8 cellular contexts compared by ENCODE assay signal in genomic region chr17:77145209-77145608, GRCh38. TPM values are rescaled to one million over a fixed set of nuclear protein-coding genes. Genes with fewer than 3 reads are reported as not detected.
DNase-seq lines count a peak whose midpoint lies in the region; ATAC-seq, FAIRE-seq and TF ChIP-seq lines count a peak whose summit lies in the region.

No MANE protein-coding gene starts in this region.

- TF ChIP-seq POLR2A in adrenal gland (IDR thresholded peaks at IDR 0.05): no peak
- no peak for TF ChIP-seq POLR2A in tibial nerve (IDR thresholded peaks at IDR 0.05)

- H3K27me3 ChIP-seq in adrenal gland (no peaks in the 10 kb centered on the region), mesenchymal stem cell (ENCODE audit: control insufficient read depth in 1 of 2, insufficient read depth in 1 of 2, low read length in 2 of 2) (no peaks in the 10 kb centered on the region), tibial nerve (no peaks in the 10 kb centered on the region)

- H3K9ac ChIP-seq in mesenchymal stem cell (ENCODE audit: low read length): peak overlapping the region; percentile 34

- 69 to 91% (median 77%) methylated on average over 3 of the region's 3 CpGs for WGBS in adrenal gland, 4 donors
- 87% methylated on average over 2 of the region's 3 CpGs for WGBS in mesenchymal stem cell
- WGBS in tibial nerve, 2 donors: 80 to 87% methylated on average over 3 of the region's 3 CpGs

- H3K14ac ChIP-seq in mesenchymal stem cell (ENCODE audit: low read length in 2 of 2): no peak overlapping the region

- no peak overlapping the region for H2BK12ac ChIP-seq in mesenchymal stem cell (ENCODE audit: low read length in 2 of 2)

- H2BK5ac ChIP-seq in mesenchymal stem cell (ENCODE audit: low read depth, low read length, poor library complexity, severe bottlenecking): no peak overlapping the region

- H3K23ac ChIP-seq in mesenchymal stem cell (ENCODE audit: low read length in 2 of 2): no peak overlapping the region

- H4K8ac ChIP-seq in mesenchymal stem cell (ENCODE audit: low read length): no peak overlapping the region

- no peak overlapping the region for H3K4me2 ChIP-seq in mesenchymal stem cell (ENCODE audit: low read length, poor library complexity, severe bottlenecking)

- peak overlapping the region; percentile 6 to 99 (median 94) for H3K27ac ChIP-seq in adrenal gland
- H3K27ac ChIP-seq in mesenchymal stem cell (ENCODE audit: low read length, poor library complexity, severe bottlenecking): peak overlapping the region; percentile 91
- peak overlapping the region; percentile 56 to 95 (median 82) for H3K27ac ChIP-seq in tibial nerve

- peaks cover 8 to 27% of the 10 kb centered on the region in 2 donors for H3K36me3 Mint-ChIP-seq in activated naive CD4-positive, alpha-beta T cell treated with anti-CD3 and anti-CD28 coated beads, Interleukin-2, amount 50 U/mL, for 72 hours

- DNase-seq in activated naive CD4-positive, alpha-beta T cell treated with anti-CD3 and anti-CD28 coated beads, Interleukin-2, amount 50 U/mL, for 72 hours (ENCODE audit: low spot score in 2 of 2): no peak
- no peak for DNase-seq in activated naive CD4-positive, alpha-beta T cell treated with Interleukin-2 at 50 U/mL for 16 hours
- DNase-seq in adrenal gland: no peak
- DNase-seq in mesenchymal stem cell: no peak
- no peak for DNase-seq in tibial nerve (ENCODE audit: low spot score in 2 of 2)
- DNase-seq in G401 (ENCODE audit: low spot score): no peak
- no peak for DNase-seq in urothelium cell line (ENCODE audit: low spot score)
- DNase-seq in NAMALWA (ENCODE audit: low spot score): no peak

- no peak overlapping the region for H2BK120ac ChIP-seq in mesenchymal stem cell (ENCODE audit: low read depth, low read length)

- H3K9me3 ChIP-seq in adrenal gland (replicated peaks in 1 of 3) (no peaks in the 10 kb centered on the region), mesenchymal stem cell (ENCODE audit: control insufficient read depth, low read length) (no peaks in the 10 kb centered on the region), tibial nerve (no peaks in the 10 kb centered on the region)

- peak overlapping the region; percentile 45 for H2BK15ac ChIP-seq in mesenchymal stem cell (ENCODE audit: low read depth, poor library complexity, severe bottlenecking)

- no peaks in the 10 kb centered on the region for H3K9me3 Mint-ChIP-seq in activated naive CD4-positive, alpha-beta T cell treated with anti-CD3 and anti-CD28 coated beads, Interleukin-2, amount 50 U/mL, for 72 hours

- H3K4me1 ChIP-seq in adrenal gland (replicated peaks in 1 of 2) (peaks cover 76 to 81% of the 10 kb centered on the region in 2 donors), mesenchymal stem cell (ENCODE audit: control insufficient read depth, insufficient read depth, low read depth, low read length) (peaks cover 27% of the 10 kb centered on the region), tibial nerve (peaks cover 5 to 86% (median 37%) of the 10 kb centered on the region in 4 donors)

- H3K79me1 ChIP-seq in mesenchymal stem cell (replicated peaks; ENCODE audit: low read length, poor library complexity, severe bottlenecking): no peaks in the 10 kb centered on the region

- in situ Hi-C loops in G401 (cut with HindIII; ENCODE audit: low sequenced_read_pairs): no loop called here

- intact Hi-C loops in adrenal gland (cut with DNase I): loop anchor here in 1 of 2 donors (10.0 kb wide), 2 partner anchors 50 to 60 kb away; no protein-coding TSS in a partner anchor

- no peak overlapping the region for H2AFZ ChIP-seq in mesenchymal stem cell (ENCODE audit: low read depth, low read length)

- no peak overlapping the region for H4K91ac ChIP-seq in mesenchymal stem cell (ENCODE audit: low read length)

- TF ChIP-seq EP300 in tibial nerve (IDR thresholded peaks at IDR 0.05): no peak

- TF ChIP-seq CTCF in adrenal gland (IDR thresholded peaks at IDR 0.05): no peak
- no peak for TF ChIP-seq CTCF in tibial nerve (IDR thresholded peaks at IDR 0.05)

- no peak overlapping the region for H3K4ac ChIP-seq in mesenchymal stem cell (ENCODE audit: low read depth in 1 of 2, low read length in 2 of 2)

- H3K27ac Mint-ChIP-seq in activated naive CD4-positive, alpha-beta T cell treated with anti-CD3 and anti-CD28 coated beads, Interleukin-2, amount 50 U/mL, for 72 hours: peak overlapping the region; percentile 72 to 76

- H2AK5ac ChIP-seq in mesenchymal stem cell (ENCODE audit: low read length, severe bottlenecking): peak overlapping the region; percentile 6

- FAIRE-seq in urothelium cell line (lab: Jason Lieb, UNC): no peak

- H3K4me3 ChIP-seq in adrenal gland (peak overlapping the region in 1 of 4 donors; percentile 86), mesenchymal stem cell (ENCODE audit: insufficient read depth in 1 of 2, low read depth in 1 of 2, low read length in 2 of 2) (peak overlapping the region in 1 of 2 experiments; percentile 27), tibial nerve (peak overlapping the region in 1 of 4 donors; percentile 24)

- peak overlapping the region in 1 of 2 experiments; percentile 25 for H3K18ac ChIP-seq in mesenchymal stem cell (ENCODE audit: low read depth in 1 of 2, low read length in 2 of 2)

- ATAC-seq in activated naive CD4-positive, alpha-beta T cell treated with anti-CD3 and anti-CD28 coated beads, Interleukin-2, amount 50 U/mL, for 72 hours: no peak

- H3K36me3 ChIP-seq in adrenal gland (replicated peaks in 1 of 2) (peaks cover 0 to 44% of the 10 kb centered on the region in 2 donors), mesenchymal stem cell (ENCODE audit: control insufficient read depth in 1 of 2, insufficient read depth in 2 of 2, low read depth in 1 of 2, low read length in 2 of 2) (peaks cover 15 to 67% of the 10 kb centered on the region in 2 experiments), tibial nerve (peaks cover 0 to 31% (median 0%) of the 10 kb centered on the region in 3 donors)

RNA-seq across cellular contexts. Expression of gene SEC14L1, which starts 4.4 kb away (rescaled TPM):
- 100 to 1,000 TPM in 1 of 2 donors, 10 to 100 TPM in 1; 53.4 to 103 TPM for total RNA-seq in activated naive CD4-positive, alpha-beta T cell treated with anti-CD3 and anti-CD28 coated beads, Interleukin-2, amount 50 U/mL, for 72 hours
- total RNA-seq in adrenal gland (100 to 1,000 TPM; 130 to 255 (median 199) TPM), tibial nerve (100 to 1,000 TPM in 2 of 4 donors, 10 to 100 TPM in 2; 51.1 to 113 (median 81.7) TPM)
- 100 to 1,000 TPM in 2 of 3 donors, 10 to 100 TPM in 1; 61.8 to 125 (median 119) TPM for polyA plus RNA-seq in adrenal gland
- polyA plus RNA-seq in mesenchymal stem cell (2013, experiment 1 of 2): 101 TPM
- polyA plus RNA-seq in mesenchymal stem cell (2013, experiment 2 of 2): 107 TPM
- total RNA-seq in G401 (2014; rRNA removed; shearing (Covaris generic)): 48.1 and 58.3 TPM in 2 replicates
